Comparison of ENCODE assay signal across 10 cellular contexts in genomic region chr15:50390549-50391264, GRCh38. TPM values are rescaled to one million over a fixed set of nuclear protein-coding genes. Genes with fewer than 3 reads are reported as not detected.
A peak's percentile ranks its signal among the peaks of the same experiment; 100 is the strongest.
DNase-seq lines count a peak whose midpoint lies in the region; ATAC-seq, FAIRE-seq and TF ChIP-seq lines count a peak whose summit lies in the region.
"Had no signal": no experiment of that assay in that cellular context is flagged by ENCODE, and none has a peak within 500 bp of the region (broad histone marks: within the 10 kb centered on the region; RNA-seq: fewer than 3 reads in every experiment).

No MANE protein-coding gene starts in this region.

- peak; percentile 86 for ATAC-seq in HG03039 (IDR thresholded peaks at IDR 0.05; ENCODE audit: unreplicated experiment)

- no peak for TF ChIP-seq CTCF in osteocyte (IDR thresholded peaks at IDR 0.05)

- H3K9me3 Mint-ChIP-seq in osteocyte (ENCODE audit: unreplicated experiment): no peaks in the 10 kb centered on the region

- DNase-seq in GM19239 (ENCODE audit: insufficient read length, low spot score): peak; percentile 3
- DNase-seq in OCI-M1 (lab: John Stamatoyannopoulos, UW): peak; percentile 34
- no peak for DNase-seq in osteocyte (ENCODE audit: extremely low spot score, unreplicated experiment)
- DNase-seq in islet precursor cell: no peak
- DNase-seq in SW 1271 (lab: John Stamatoyannopoulos, UW): no peak
- DNase-seq in T1000 (lab: John Stamatoyannopoulos, UW): no peak
- DNase-seq in stimulated activated CD4-positive, alpha-beta T cell treated with anti-CD3 and anti-CD28 coated beads, Interleukin-4, amount 100 ng/mL, for 1 hour: no peak
- DNase-seq: SHP77 had no signal

- H3K36me3 Mint-ChIP-seq in osteocyte (ENCODE audit: unreplicated experiment): no peaks in the 10 kb centered on the region

- H3K27me3 Mint-ChIP-seq in osteocyte (ENCODE audit: unreplicated experiment): no peaks in the 10 kb centered on the region

- FAIRE-seq in GM19239 (lab: Jason Lieb, UNC): no peak
- FAIRE-seq: endometrium had no signal

- H3K4me1 Mint-ChIP-seq in osteocyte (ENCODE audit: unreplicated experiment): peaks cover 19% of the 10 kb centered on the region

- H3K4me3 Mint-ChIP-seq in osteocyte (ENCODE audit: unreplicated experiment): no peak overlapping the region

- H3K27ac Mint-ChIP-seq in osteocyte (ENCODE audit: unreplicated experiment): peak overlapping the region; percentile 57

RNA-seq across cellular contexts. Expression of gene USP8, which starts 33.5 kb away (rescaled TPM):
- 55.3 and 60.3 TPM in 2 replicates for total RNA-seq in osteocyte

RNA-seq across cellular contexts. Expression of gene GABPB1, which starts 35.7 kb away (rescaled TPM):
- total RNA-seq in osteocyte: 15.9 and 18.9 TPM in 2 replicates

Comparison
In these comparisons a context has a peak if more than half of its experiments do, and no peak if none do; other contexts are left out.
1. DNase-seq: peak in GM19239 (single experiment) and OCI-M1 (single experiment); none in osteocyte (single experiment), islet precursor cell (single experiment), SW 1271 (0 of 2), T1000 (single experiment) and stimulated activated CD4-positive, alpha-beta T cell treated with anti-CD3 and anti-CD28 coated beads, Interleukin-4, amount 100 ng/mL, for 1 hour (single experiment).